Comparison of ENCODE assay signal across 9 cellular contexts in genomic region chr7:100247152-100247757, GRCh38. TPM values are rescaled to one million over a fixed set of nuclear protein-coding genes. Genes with fewer than 3 reads are reported as not detected.
A peak's percentile ranks its signal among the peaks of the same experiment; 100 is the strongest.
DNase-seq lines count a peak whose midpoint lies in the region; ATAC-seq and TF ChIP-seq lines count a peak whose summit lies in the region.
"Had no signal": no experiment of that assay in that cellular context is flagged by ENCODE, and none has a peak within 500 bp of the region (broad histone marks: within the 10 kb centered on the region; RNA-seq: fewer than 3 reads in every experiment).

No MANE protein-coding gene starts in this region.

- H3K27ac Mint-ChIP-seq in mesothelial cell of epicardium, result peak overlapping the region; percentile 95

- no peak for TF ChIP-seq POLR2A in GM18505 (IDR thresholded peaks at IDR 0.05; ENCODE audit: borderline replicate concordance, extremely low read depth, insufficient read depth, insufficient read length)

- in situ Hi-C loops in GM13977 (cut with MboI; ENCODE audit: low pct_unique_long_range_greater_than_20kb, low sequenced_read_pairs, unreplicated experiment), result no loop called here

- no peaks in the 10 kb centered on the region for H3K27me3 Mint-ChIP-seq in mesothelial cell of epicardium (ENCODE audit: low read depth)

- TF ChIP-seq CTCF in mesothelial cell of epicardium (IDR thresholded peaks at IDR 0.05; ENCODE audit: unreplicated experiment) (peak; percentile 35), GM13977 (IDR thresholded peaks at IDR 0.05; ENCODE audit: extremely low read depth, insufficient read depth, missing control alignments) (no peak)

- no peak for ATAC-seq in GM18505 (IDR thresholded peaks at IDR 0.05; ENCODE audit: unreplicated experiment)

- peaks cover 33% of the 10 kb centered on the region for H3K4me1 Mint-ChIP-seq in mesothelial cell of epicardium

- H3K36me3 Mint-ChIP-seq in mesothelial cell of epicardium, result peaks cover 2% of the 10 kb centered on the region

- DNase-seq in DMS79 treated with DMSO at 0.1 percent for 48 hours (lab: John Stamatoyannopoulos, UW) (peak; percentile 92), NCI-H187 treated with DMSO at 0.1 percent for 48 hours (lab: John Stamatoyannopoulos, UW) (peak; percentile 39), astrocyte of the hippocampus (ENCODE audit: low read depth, low spot score) (peak; percentile 84), mesothelial cell of epicardium (ENCODE audit: low spot score in 2 of 2, unreplicated experiment in 2 of 2) (peak; percentile 47 to 69), GM13977 (ENCODE audit: low spot score) (no peak), DMS114 treated with DMSO at 0.1 percent for 48 hours (lab: John Stamatoyannopoulos, UW; ENCODE audit: unreplicated experiment) (no peak)
- no peak for DNase-seq in activated CD4-positive, alpha-beta T cell treated with anti-CD3 and anti-CD28 coated beads for 4 hours

- H3K9me3 Mint-ChIP-seq in mesothelial cell of epicardium, result no peaks in the 10 kb centered on the region

- peak overlapping the region; percentile 22 for H3K4me3 Mint-ChIP-seq in mesothelial cell of epicardium

RNA-seq across cellular contexts. Expression of gene PVRIG, which starts 27.5 kb away (rescaled TPM):
- total RNA-seq in mesothelial cell of epicardium, result not detected in 3 replicates
- total RNA-seq: epithelial cell of proximal tubule had no signal

Comparison
In these comparisons a context has a peak if more than half of its experiments do, and no peak if none do; other contexts are left out.
1. DNase-seq: peak in DMS79 treated with DMSO at 0.1 percent for 48 hours (single experiment), NCI-H187 treated with DMSO at 0.1 percent for 48 hours (single experiment), astrocyte of the hippocampus (single experiment) and mesothelial cell of epicardium (2 of 2); none in GM13977 (single experiment), activated CD4-positive, alpha-beta T cell treated with anti-CD3 and anti-CD28 coated beads for 4 hours (0 of 2) and DMS114 treated with DMSO at 0.1 percent for 48 hours (single experiment).